Comparison of ENCODE assay signal across 21 cellular contexts in the genomic region with DNA sequence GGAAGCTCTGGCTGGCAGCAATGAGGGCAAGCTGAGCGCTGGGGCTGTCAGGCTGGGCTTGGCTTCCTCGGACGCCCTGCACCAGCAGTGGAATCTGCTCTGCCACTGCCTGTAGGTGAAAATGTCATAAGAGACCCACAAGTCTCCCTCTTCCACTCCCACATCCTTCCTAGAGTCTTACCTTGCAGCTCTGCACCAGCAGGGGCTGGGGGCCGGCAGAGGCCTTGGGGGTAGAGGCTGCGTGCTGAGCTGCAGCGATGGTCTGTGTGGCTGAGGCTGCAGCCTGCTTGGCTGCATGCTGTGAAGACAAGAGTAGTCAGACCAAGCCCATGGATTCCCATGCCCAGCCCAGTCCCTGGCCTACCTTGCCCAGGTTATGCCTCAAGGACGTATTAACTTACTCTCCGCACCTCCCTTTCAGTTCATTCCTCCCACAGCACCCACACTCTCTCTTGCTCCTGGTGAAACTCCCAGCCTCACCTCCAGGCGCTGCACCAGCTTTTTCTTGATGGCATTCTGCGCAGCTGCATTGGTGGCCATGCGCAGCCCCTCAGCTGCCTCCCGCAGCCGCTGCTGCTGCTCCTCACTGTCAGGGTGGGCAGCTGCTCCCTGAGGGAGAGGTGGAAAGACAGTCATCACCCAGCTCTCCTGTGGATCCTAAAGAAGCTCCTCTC. TPM values are rescaled to one million over a fixed set of nuclear protein-coding genes. Genes with fewer than 3 reads are reported as not detected.
DNase-seq lines count a peak whose midpoint lies in the region; ATAC-seq, FAIRE-seq and TF ChIP-seq lines count a peak whose summit lies in the region.
"Had no signal": no experiment of that assay in that cellular context is flagged by ENCODE, and none has a peak within 500 bp of the region (broad histone marks: within the 10 kb centered on the region; RNA-seq: fewer than 3 reads in every experiment).

No MANE protein-coding gene starts in this region.

- no peaks in the 10 kb centered on the region for H3K4me1 Mint-ChIP-seq in activated CD8-positive, alpha-beta memory T cell treated with anti-CD3 and anti-CD28 coated beads, Interleukin-2, amount 10 ng/mL, durations not matched to agents 7 days and 5 days
- peaks cover 29% of the 10 kb centered on the region for H3K4me1 Mint-ChIP-seq in stimulated activated memory B cell treated with anti-CD40 and anti-IgM and Interleukin-4, amounts not matched to agents 10 μg/mL and 1 μg/mL and 100 μg/mL, for 72 hours

- H3K27ac ChIP-seq in HepG2 (ENCODE audit: extremely low read length, insufficient read depth, low read length): no peak overlapping the region
- H3K27ac ChIP-seq: adrenal gland, pancreas, upper lobe of right lung had no signal

- no peak overlapping the region for H3K4me3 Mint-ChIP-seq in activated CD8-positive, alpha-beta memory T cell treated with anti-CD3 and anti-CD28 coated beads, Interleukin-2, amount 10 ng/mL, durations not matched to agents 7 days and 5 days
- H3K4me3 Mint-ChIP-seq in stimulated activated memory B cell treated with anti-CD40 and anti-IgM and Interleukin-4, amounts not matched to agents 10 μg/mL and 1 μg/mL and 100 μg/mL, for 72 hours: no peak overlapping the region
- H3K4me3 Mint-ChIP-seq: activated CD8-positive, alpha-beta T cell treated with anti-CD3 and anti-CD28 coated beads for 36 hours; T-helper 1 cell treated with Interleukin-12 subunit alpha and Interleukin-12 subunit beta and Interleukin-4 antibody, amounts not matched to agents 30 μg/mL and 1 μg/mL, for 36 hours had no signal

- H3K4me2 ChIP-seq in HepG2 (ENCODE audit: low read depth, low read length): no peak overlapping the region

- H3K36me3 Mint-ChIP-seq in activated CD8-positive, alpha-beta memory T cell treated with anti-CD3 and anti-CD28 coated beads, Interleukin-2, amount 10 ng/mL, durations not matched to agents 7 days and 5 days: peaks cover 71% of the 10 kb centered on the region
- peaks cover 84% of the 10 kb centered on the region for H3K36me3 Mint-ChIP-seq in stimulated activated memory B cell treated with anti-CD40 and anti-IgM and Interleukin-4, amounts not matched to agents 10 μg/mL and 1 μg/mL and 100 μg/mL, for 72 hours

- intact Hi-C loops in HepG2 (cut with micrococcal nuclease; ENCODE audit: unreplicated experiment): no loop called here

- H3K79me2 ChIP-seq in HepG2 (ENCODE audit: insufficient read depth, low read length): no peaks in the 10 kb centered on the region

- H3K27me3 Mint-ChIP-seq in activated CD8-positive, alpha-beta memory T cell treated with anti-CD3 and anti-CD28 coated beads, Interleukin-2, amount 10 ng/mL, durations not matched to agents 7 days and 5 days: no peaks in the 10 kb centered on the region
- no peaks in the 10 kb centered on the region for H3K27me3 Mint-ChIP-seq in stimulated activated memory B cell treated with anti-CD40 and anti-IgM and Interleukin-4, amounts not matched to agents 10 μg/mL and 1 μg/mL and 100 μg/mL, for 72 hours
- H3K27me3 Mint-ChIP-seq: activated CD8-positive, alpha-beta T cell treated with anti-CD3 and anti-CD28 coated beads for 36 hours had no signal

- in situ Hi-C loops in HepG2 (cut with HindIII; ENCODE audit: extremely low pct_ligation_motif_present, low pct_unique_long_range_greater_than_20kb): no loop called here

- POLR2A ChIA-PET in HepG2 (lab: Yijun Ruan, JAX): interaction anchor here (0.9 to 2.1 kb wide), 3 partner anchors 13 to 50 kb away, joined by 3 to 9 read pairs (median 4); a partner anchor contains a TSS

- no peaks in the 10 kb centered on the region for H3K4me1 ChIP-seq in adipocyte (ENCODE audit: control insufficient read depth, insufficient read depth, low read length)
- H3K4me1 ChIP-seq in HepG2 (ENCODE audit: insufficient read depth, low read length): no peaks in the 10 kb centered on the region
- H3K4me1 ChIP-seq: adrenal gland, pancreas, upper lobe of right lung had no signal

- TF ChIP-seq POLR2A in HepG2 (IDR thresholded peaks at IDR 0.05; ENCODE audit: insufficient read depth in 1 of 2, low read depth in 2 of 2, low read length in 2 of 2): no peak

- TF ChIP-seq RAD21 in HepG2 (CRISPR knock-in tag; IDR thresholded peaks at IDR 0.05): no peak

- H2AFZ ChIP-seq in HepG2 (ENCODE audit: low read length): no peak overlapping the region

- CTCF ChIA-PET in activated CD8-positive, alpha-beta memory T cell treated with anti-CD3 and anti-CD28 coated beads, Interleukin-2, amount 10 ng/mL, durations not matched to agents 7 days and 5 days (lab: Charles Lee): interaction anchor here (1.3 to 5.7 kb wide), 2 partner anchors 13 to 18 kb away, joined by 5 to 41 read pairs; no protein-coding TSS in a partner anchor
- CTCF ChIA-PET in HepG2 (lab: Yijun Ruan, JAX; ENCODE audit: low intra/inter-chr PET ratio, low total read pairs): no interaction called here

- peak overlapping the region; percentile 65 for H3K27ac Mint-ChIP-seq in activated CD8-positive, alpha-beta memory T cell treated with anti-CD3 and anti-CD28 coated beads, Interleukin-2, amount 10 ng/mL, durations not matched to agents 7 days and 5 days
- H3K27ac Mint-ChIP-seq in stimulated activated memory B cell treated with anti-CD40 and anti-IgM and Interleukin-4, amounts not matched to agents 10 μg/mL and 1 μg/mL and 100 μg/mL, for 72 hours: peak overlapping the region; percentile 42
- H3K27ac Mint-ChIP-seq: activated CD8-positive, alpha-beta T cell treated with anti-CD3 and anti-CD28 coated beads for 36 hours; T-helper 1 cell treated with Interleukin-12 subunit alpha and Interleukin-12 subunit beta and Interleukin-4 antibody, amounts not matched to agents 30 μg/mL and 1 μg/mL, for 36 hours had no signal

- DNase-seq in activated CD8-positive, alpha-beta memory T cell treated with anti-CD3 and anti-CD28 coated beads, Interleukin-2, amount 10 ng/mL, durations not matched to agents 7 days and 5 days: no peak
- no peak for DNase-seq in activated CD8-positive, alpha-beta memory T cell treated with anti-CD3 and anti-CD28 coated beads, Interleukin-2, amount 50 U/mL, for 48 hours
- DNase-seq in adipocyte (ENCODE audit: low read depth): no peak
- DNase-seq in HepG2 (ENCODE audit: low spot score): no peak
- DNase-seq in RCC 7860 (ENCODE audit: low spot score): no peak
- DNase-seq in central memory CD4-positive, alpha-beta T cell: no peak
- no peak for DNase-seq in DMS79 treated with DMSO at 0.1 percent for 48 hours (lab: John Stamatoyannopoulos, UW)
- DNase-seq: 8988T; activated CD8-positive, alpha-beta T cell treated with anti-CD3 and anti-CD28 coated beads for 36 hours; adrenal gland; heart left ventricle; left ventricle myocardium superior; NCI-H1417 treated with DMSO at 0.1 percent for 48 hours; NCI-H526; pancreas; SIG-M5; stimulated activated CD4-positive, alpha-beta T cell treated with anti-CD3 and anti-CD28 coated beads, Interleukin-2, amount 100 ng/mL, for 24 hours; upper lobe of right lung had no signal

- no peak for ATAC-seq in activated CD8-positive, alpha-beta memory T cell treated with anti-CD3 and anti-CD28 coated beads, Interleukin-2, amount 10 ng/mL, durations not matched to agents 7 days and 5 days
- ATAC-seq in HepG2: no peak
- no peak for ATAC-seq in stimulated activated memory B cell treated with anti-CD40 and anti-IgM and Interleukin-4, amounts not matched to agents 10 μg/mL and 1 μg/mL and 100 μg/mL, for 72 hours
- ATAC-seq: activated CD8-positive, alpha-beta T cell treated with anti-CD3 and anti-CD28 coated beads for 36 hours; heart left ventricle; left ventricle myocardium superior; pancreas; upper lobe of right lung had no signal

- FAIRE-seq in HepG2 (lab: Jason Lieb, UNC) (no peak), RCC 7860 (lab: Jason Lieb, UNC) (no peak)
- FAIRE-seq: HTR-8/SVneo, pancreas had no signal

- H3K36me3 ChIP-seq in adipocyte (ENCODE audit: control insufficient read depth, insufficient read depth, low read length, severe bottlenecking) (peaks cover 98% of the 10 kb centered on the region), HepG2 (replicated peaks in 1 of 2; ENCODE audit: control insufficient read depth in 1 of 2, insufficient read depth in 2 of 2, low read length in 2 of 2) (peaks cover 57 to 92% of the 10 kb centered on the region in 2 experiments)

- no peaks in the 10 kb centered on the region for H4K20me1 ChIP-seq in HepG2 (ENCODE audit: insufficient read depth, low read length)

- BruUV-seq in HepG2 (replicated peaks; lab: Mats Ljungman, UMichigan): no TSS peak

- WGBS in HepG2 (ENCODE audit: low lambda C conversion rate): 98% methylated on average over 13 of the region's 13 CpGs

- TF ChIP-seq EP300 in HepG2 (IDR thresholded peaks at IDR 0.05; ENCODE audit: low read depth in 2 of 2, low read length in 2 of 2) (no peak), HepG2 (CRISPR knock-in tag; IDR thresholded peaks at IDR 0.05; ENCODE audit: borderline replicate concordance) (no peak)

- no peak overlapping the region for H3K4me3 ChIP-seq in adipocyte (ENCODE audit: low read length)
- no peak overlapping the region for H3K4me3 ChIP-seq in HepG2 (replicated peaks in 1 of 3; ENCODE audit: insufficient read depth in 1 of 3, low read depth in 2 of 3, low read length in 3 of 3)
- H3K4me3 ChIP-seq: adrenal gland, heart left ventricle, pancreas, upper lobe of right lung had no signal

- H3K9me3 ChIP-seq in adipocyte (ENCODE audit: control insufficient read depth, low read length) (no peaks in the 10 kb centered on the region), HepG2 (ENCODE audit: low read length) (no peaks in the 10 kb centered on the region)
- H3K9me3 ChIP-seq: adrenal gland, heart left ventricle, pancreas, upper lobe of right lung had no signal

- peak overlapping the region; percentile 33 for H3K9ac ChIP-seq in adipocyte (ENCODE audit: low read length)
- H3K9ac ChIP-seq in HepG2 (ENCODE audit: insufficient read depth, low read depth, low read length): no peak overlapping the region

- no peaks in the 10 kb centered on the region for H3K9me3 Mint-ChIP-seq in activated CD8-positive, alpha-beta memory T cell treated with anti-CD3 and anti-CD28 coated beads, Interleukin-2, amount 10 ng/mL, durations not matched to agents 7 days and 5 days (ENCODE audit: low read depth)
- H3K9me3 Mint-ChIP-seq in stimulated activated memory B cell treated with anti-CD40 and anti-IgM and Interleukin-4, amounts not matched to agents 10 μg/mL and 1 μg/mL and 100 μg/mL, for 72 hours: no peaks in the 10 kb centered on the region
- H3K9me3 Mint-ChIP-seq: activated CD8-positive, alpha-beta T cell treated with anti-CD3 and anti-CD28 coated beads for 36 hours; T-helper 1 cell treated with Interleukin-12 subunit alpha and Interleukin-12 subunit beta and Interleukin-4 antibody, amounts not matched to agents 30 μg/mL and 1 μg/mL, for 36 hours had no signal

- TF ChIP-seq CTCF in HepG2 (CRISPR knock-in tag; IDR thresholded peaks at IDR 0.05): no peak

- H3K27me3 ChIP-seq in adipocyte (replicated peaks; ENCODE audit: control insufficient read depth, insufficient read depth, low read length): no peaks in the 10 kb centered on the region
- no peaks in the 10 kb centered on the region for H3K27me3 ChIP-seq in HepG2 (ENCODE audit: control insufficient read depth in 1 of 2, insufficient read depth in 2 of 2, low read length in 2 of 2)
- H3K27me3 ChIP-seq: adrenal gland, heart left ventricle, pancreas, upper lobe of right lung had no signal

RNA-seq across cellular contexts. Expression of a gene that starts 17.3 kb away (rescaled TPM):
- 100 to 1,000 TPM; 372 to 374 TPM for total RNA-seq in activated CD8-positive, alpha-beta memory T cell treated with anti-CD3 and anti-CD28 coated beads, Interleukin-2, amount 10 ng/mL, durations not matched to agents 7 days and 5 days
- total RNA-seq in HepG2 (2016; rRNA removed; fragmentation: Illumina TruSeq; extraction: Trizol): 51.8 and 53.7 TPM in 2 replicates
- total RNA-seq in HepG2 (2016; cell fraction: cytosol; rRNA removed; fragmentation: Illumina TruSeq; extraction: Trizol; ENCODE audit: low read depth): 5.4 and 5.6 TPM in 2 replicates
- 48.7 and 53.6 TPM in 2 replicates for total RNA-seq in HepG2 (2016; cell fraction: insoluble cytoplasmic fraction; rRNA removed; fragmentation: Illumina TruSeq; extraction: Trizol)
- 16.4 and 17.1 TPM in 2 replicates for total RNA-seq in HepG2 (2016; cell fraction: membrane; rRNA removed; fragmentation: Illumina TruSeq; extraction: Trizol)
- 44.1 and 46.3 TPM in 2 replicates for total RNA-seq in HepG2 (2016; cell fraction: nucleus; rRNA removed; fragmentation: Illumina TruSeq; extraction: Trizol)
- polyA plus RNA-seq in HepG2 (2011; rRNA removed): 35.2 and 52.6 TPM in 2 replicates
- 26.4 and 37.0 TPM in 2 replicates for polyA plus RNA-seq in HepG2 (2011; cell fraction: cytosol; rRNA removed)
- 60.2 and 61.4 TPM in 2 replicates for polyA plus RNA-seq in HepG2 (2011; cell fraction: nucleus; rRNA removed)
- polyA plus RNA-seq in HepG2 (2012): 37.0 and 57.6 TPM in 2 replicates
- polyA plus RNA-seq in HepG2 (2016; cell fraction: cytosol; fragmentation: Illumina TruSeq; extraction: Trizol; ENCODE audit: low read depth): 3.2 and 3.6 TPM in 2 replicates
- 38.8 and 63.9 TPM in 2 replicates for polyA plus RNA-seq in HepG2 (2016; cell fraction: insoluble cytoplasmic fraction; fragmentation: Illumina TruSeq; extraction: Trizol; ENCODE audit: low read depth)
- 5.7 and 8.6 TPM in 2 replicates for polyA plus RNA-seq in HepG2 (2016; cell fraction: membrane; fragmentation: Illumina TruSeq; extraction: Trizol; ENCODE audit: low read depth)
- polyA plus RNA-seq in HepG2 (2016; cell fraction: nucleus; fragmentation: Illumina TruSeq; extraction: Trizol; ENCODE audit: insufficient read depth, low read depth): 55.3 and 65.8 TPM in 2 replicates
- polyA minus RNA-seq in HepG2 (2011; rRNA and poly(A)+ RNA removed; ENCODE audit: low replicate concordance): 166 and 414 TPM in 2 replicates
- polyA minus RNA-seq in HepG2 (2011; cell fraction: cytosol; rRNA and poly(A)+ RNA removed): 120 and 167 TPM in 2 replicates
- 38.1 and 53.7 TPM in 2 replicates for polyA minus RNA-seq in HepG2 (2011; cell fraction: nucleus; rRNA and poly(A)+ RNA removed)

RNA-seq across cellular contexts. Expression of a gene that starts 17.8 kb away (rescaled TPM):
- total RNA-seq in activated CD8-positive, alpha-beta memory T cell treated with anti-CD3 and anti-CD28 coated beads, Interleukin-2, amount 10 ng/mL, durations not matched to agents 7 days and 5 days: 10 to 100 TPM; 20.5 to 24.7 TPM
- 32.2 and 34.2 TPM in 2 replicates for total RNA-seq in HepG2 (2016; rRNA removed; fragmentation: Illumina TruSeq; extraction: Trizol)
- total RNA-seq in HepG2 (2016; cell fraction: cytosol; rRNA removed; fragmentation: Illumina TruSeq; extraction: Trizol; ENCODE audit: low read depth): 16.4 and 24.8 TPM in 2 replicates
- 35.0 and 35.4 TPM in 2 replicates for total RNA-seq in HepG2 (2016; cell fraction: insoluble cytoplasmic fraction; rRNA removed; fragmentation: Illumina TruSeq; extraction: Trizol)
- total RNA-seq in HepG2 (2016; cell fraction: membrane; rRNA removed; fragmentation: Illumina TruSeq; extraction: Trizol): 29.8 and 43.4 TPM in 2 replicates
- total RNA-seq in HepG2 (2016; cell fraction: nucleus; rRNA removed; fragmentation: Illumina TruSeq; extraction: Trizol): 19.0 and 22.6 TPM in 2 replicates
- 11.1 and 13.5 TPM in 2 replicates for polyA plus RNA-seq in HepG2 (2011; rRNA removed)
- polyA plus RNA-seq in HepG2 (2011; cell fraction: cytosol; rRNA removed): 12.6 and 15.2 TPM in 2 replicates
- 15.5 and 16.6 TPM in 2 replicates for polyA plus RNA-seq in HepG2 (2011; cell fraction: nucleus; rRNA removed)
- 12.3 and 13.3 TPM in 2 replicates for polyA plus RNA-seq in HepG2 (2012)
- polyA plus RNA-seq in HepG2 (2016; cell fraction: cytosol; fragmentation: Illumina TruSeq; extraction: Trizol; ENCODE audit: low read depth): 16.3 and 25.4 TPM in 2 replicates
- polyA plus RNA-seq in HepG2 (2016; cell fraction: insoluble cytoplasmic fraction; fragmentation: Illumina TruSeq; extraction: Trizol; ENCODE audit: low read depth): 29.0 and 30.9 TPM in 2 replicates
- polyA plus RNA-seq in HepG2 (2016; cell fraction: membrane; fragmentation: Illumina TruSeq; extraction: Trizol; ENCODE audit: low read depth): 26.7 and 33.7 TPM in 2 replicates
- 27.3 and 30.5 TPM in 2 replicates for polyA plus RNA-seq in HepG2 (2016; cell fraction: nucleus; fragmentation: Illumina TruSeq; extraction: Trizol; ENCODE audit: insufficient read depth, low read depth)
- polyA minus RNA-seq in HepG2 (2011; rRNA and poly(A)+ RNA removed; ENCODE audit: low replicate concordance): 14.5 and 21.8 TPM in 2 replicates
- polyA minus RNA-seq in HepG2 (2011; cell fraction: cytosol; rRNA and poly(A)+ RNA removed): 5.1 and 6.9 TPM in 2 replicates
- 9.9 and 11.1 TPM in 2 replicates for polyA minus RNA-seq in HepG2 (2011; cell fraction: nucleus; rRNA and poly(A)+ RNA removed)

RNA-seq across cellular contexts. Expression of a gene that starts 25.0 kb away (rescaled TPM):
- total RNA-seq in activated CD8-positive, alpha-beta memory T cell treated with anti-CD3 and anti-CD28 coated beads, Interleukin-2, amount 10 ng/mL, durations not matched to agents 7 days and 5 days: 10 to 100 TPM in 1 of 2 experiments, 1 to 10 TPM in 1; 6.1 to 12.1 TPM
- total RNA-seq in HepG2 (2016; rRNA removed; fragmentation: Illumina TruSeq; extraction: Trizol): 0.20 and 3.1 TPM in 2 replicates
- total RNA-seq in HepG2 (2016; cell fraction: cytosol; rRNA removed; fragmentation: Illumina TruSeq; extraction: Trizol; ENCODE audit: low read depth): 0.61 and 0.71 TPM in 2 replicates
- total RNA-seq in HepG2 (2016; cell fraction: insoluble cytoplasmic fraction; rRNA removed; fragmentation: Illumina TruSeq; extraction: Trizol): 0.25 and 3.2 TPM in 2 replicates
- 0.28 and 0.31 TPM in 2 replicates for total RNA-seq in HepG2 (2016; cell fraction: membrane; rRNA removed; fragmentation: Illumina TruSeq; extraction: Trizol)
- 2.5 and 3.7 TPM in 2 replicates for total RNA-seq in HepG2 (2016; cell fraction: nucleus; rRNA removed; fragmentation: Illumina TruSeq; extraction: Trizol)
- 10.7 and 11.4 TPM in 2 replicates for polyA plus RNA-seq in HepG2 (2011; rRNA removed)
- 1.2 and 1.3 TPM in 2 replicates for polyA plus RNA-seq in HepG2 (2011; cell fraction: cytosol; rRNA removed)
- polyA plus RNA-seq in HepG2 (2011; cell fraction: nucleus; rRNA removed): 178 and 189 TPM in 2 replicates
- 21.8 and 22.6 TPM in 2 replicates for polyA plus RNA-seq in HepG2 (2012)
- polyA plus RNA-seq in HepG2 (2016; cell fraction: cytosol; fragmentation: Illumina TruSeq; extraction: Trizol; ENCODE audit: low read depth): 0.17 and 0.26 TPM in 2 replicates
- polyA plus RNA-seq in HepG2 (2016; cell fraction: insoluble cytoplasmic fraction; fragmentation: Illumina TruSeq; extraction: Trizol; ENCODE audit: low read depth): 0.66 TPM in 2 replicates
- polyA plus RNA-seq in HepG2 (2016; cell fraction: membrane; fragmentation: Illumina TruSeq; extraction: Trizol; ENCODE audit: low read depth): 0.22 and 0.23 TPM in 2 replicates
- 23.2 and 23.6 TPM in 2 replicates for polyA plus RNA-seq in HepG2 (2016; cell fraction: nucleus; fragmentation: Illumina TruSeq; extraction: Trizol; ENCODE audit: insufficient read depth, low read depth)
- polyA minus RNA-seq in HepG2 (2011; rRNA and poly(A)+ RNA removed; ENCODE audit: low replicate concordance): 1.2 and 49.0 TPM in 2 replicates
- polyA minus RNA-seq in HepG2 (2011; cell fraction: cytosol; rRNA and poly(A)+ RNA removed): 0.97 and 1.4 TPM in 2 replicates
- polyA minus RNA-seq in HepG2 (2011; cell fraction: nucleus; rRNA and poly(A)+ RNA removed): 8.1 and 10.1 TPM in 2 replicates

RNA-seq across cellular contexts. Expression of a gene that starts 34.3 kb away (rescaled TPM):
- total RNA-seq in activated CD8-positive, alpha-beta memory T cell treated with anti-CD3 and anti-CD28 coated beads, Interleukin-2, amount 10 ng/mL, durations not matched to agents 7 days and 5 days: 10 to 100 TPM; 57.7 to 58.8 TPM
- total RNA-seq in HepG2 (2016; rRNA removed; fragmentation: Illumina TruSeq; extraction: Trizol): 24.4 and 37.5 TPM in 2 replicates
- total RNA-seq in HepG2 (2016; cell fraction: cytosol; rRNA removed; fragmentation: Illumina TruSeq; extraction: Trizol; ENCODE audit: low read depth): 11.1 and 11.7 TPM in 2 replicates
- 21.2 and 40.4 TPM in 2 replicates for total RNA-seq in HepG2 (2016; cell fraction: insoluble cytoplasmic fraction; rRNA removed; fragmentation: Illumina TruSeq; extraction: Trizol)
- total RNA-seq in HepG2 (2016; cell fraction: membrane; rRNA removed; fragmentation: Illumina TruSeq; extraction: Trizol): 27.6 and 27.8 TPM in 2 replicates
- 70.2 and 71.7 TPM in 2 replicates for total RNA-seq in HepG2 (2016; cell fraction: nucleus; rRNA removed; fragmentation: Illumina TruSeq; extraction: Trizol)
- 86.1 and 96.9 TPM in 2 replicates for polyA plus RNA-seq in HepG2 (2011; rRNA removed)
- 54.1 and 58.1 TPM in 2 replicates for polyA plus RNA-seq in HepG2 (2011; cell fraction: cytosol; rRNA removed)
- 385 and 395 TPM in 2 replicates for polyA plus RNA-seq in HepG2 (2011; cell fraction: nucleus; rRNA removed)
- polyA plus RNA-seq in HepG2 (2012): 50.0 and 65.4 TPM in 2 replicates
- polyA plus RNA-seq in HepG2 (2016; cell fraction: cytosol; fragmentation: Illumina TruSeq; extraction: Trizol; ENCODE audit: low read depth): 10.5 and 11.2 TPM in 2 replicates
- polyA plus RNA-seq in HepG2 (2016; cell fraction: insoluble cytoplasmic fraction; fragmentation: Illumina TruSeq; extraction: Trizol; ENCODE audit: low read depth): 21.6 and 24.7 TPM in 2 replicates
- polyA plus RNA-seq in HepG2 (2016; cell fraction: membrane; fragmentation: Illumina TruSeq; extraction: Trizol; ENCODE audit: low read depth): 23.2 and 23.4 TPM in 2 replicates
- polyA plus RNA-seq in HepG2 (2016; cell fraction: nucleus; fragmentation: Illumina TruSeq; extraction: Trizol; ENCODE audit: insufficient read depth, low read depth): 145 and 166 TPM in 2 replicates
- polyA minus RNA-seq in HepG2 (2011; rRNA and poly(A)+ RNA removed; ENCODE audit: low replicate concordance): 62.6 and 136 TPM in 2 replicates
- 24.7 and 24.9 TPM in 2 replicates for polyA minus RNA-seq in HepG2 (2011; cell fraction: cytosol; rRNA and poly(A)+ RNA removed)
- 155 and 168 TPM in 2 replicates for polyA minus RNA-seq in HepG2 (2011; cell fraction: nucleus; rRNA and poly(A)+ RNA removed)

RNA-seq across cellular contexts. Expression of a gene that starts 34.4 kb away (rescaled TPM):
- 10 to 100 TPM; 21.0 to 23.6 TPM for total RNA-seq in activated CD8-positive, alpha-beta memory T cell treated with anti-CD3 and anti-CD28 coated beads, Interleukin-2, amount 10 ng/mL, durations not matched to agents 7 days and 5 days
- 12.6 and 12.7 TPM in 2 replicates for total RNA-seq in HepG2 (2016; rRNA removed; fragmentation: Illumina TruSeq; extraction: Trizol)
- 1.6 and 1.9 TPM in 2 replicates for total RNA-seq in HepG2 (2016; cell fraction: cytosol; rRNA removed; fragmentation: Illumina TruSeq; extraction: Trizol; ENCODE audit: low read depth)
- total RNA-seq in HepG2 (2016; cell fraction: insoluble cytoplasmic fraction; rRNA removed; fragmentation: Illumina TruSeq; extraction: Trizol): 10.9 and 13.5 TPM in 2 replicates
- total RNA-seq in HepG2 (2016; cell fraction: membrane; rRNA removed; fragmentation: Illumina TruSeq; extraction: Trizol): 7.5 and 7.7 TPM in 2 replicates
- total RNA-seq in HepG2 (2016; cell fraction: nucleus; rRNA removed; fragmentation: Illumina TruSeq; extraction: Trizol): 9.8 and 10.7 TPM in 2 replicates
- 18.7 and 21.0 TPM in 2 replicates for polyA plus RNA-seq in HepG2 (2011; rRNA removed)
- polyA plus RNA-seq in HepG2 (2011; cell fraction: cytosol; rRNA removed): 13.4 and 13.5 TPM in 2 replicates
- 31.7 and 33.0 TPM in 2 replicates for polyA plus RNA-seq in HepG2 (2011; cell fraction: nucleus; rRNA removed)
- polyA plus RNA-seq in HepG2 (2012): 10.9 TPM in 2 replicates
- polyA plus RNA-seq in HepG2 (2016; cell fraction: cytosol; fragmentation: Illumina TruSeq; extraction: Trizol; ENCODE audit: low read depth): 3.5 and 3.8 TPM in 2 replicates
- 9.5 and 11.3 TPM in 2 replicates for polyA plus RNA-seq in HepG2 (2016; cell fraction: insoluble cytoplasmic fraction; fragmentation: Illumina TruSeq; extraction: Trizol; ENCODE audit: low read depth)
- polyA plus RNA-seq in HepG2 (2016; cell fraction: membrane; fragmentation: Illumina TruSeq; extraction: Trizol; ENCODE audit: low read depth): 5.6 TPM in 2 replicates
- 14.0 and 14.1 TPM in 2 replicates for polyA plus RNA-seq in HepG2 (2016; cell fraction: nucleus; fragmentation: Illumina TruSeq; extraction: Trizol; ENCODE audit: insufficient read depth, low read depth)
- 32.1 and 35.8 TPM in 2 replicates for polyA minus RNA-seq in HepG2 (2011; rRNA and poly(A)+ RNA removed; ENCODE audit: low replicate concordance)
- polyA minus RNA-seq in HepG2 (2011; cell fraction: cytosol; rRNA and poly(A)+ RNA removed): 8.6 and 10.3 TPM in 2 replicates
- polyA minus RNA-seq in HepG2 (2011; cell fraction: nucleus; rRNA and poly(A)+ RNA removed): 13.1 and 16.8 TPM in 2 replicates
